In genomic region chrY:7663261-7663660, GRCh38 we compare ENCODE assay signal across 10 cellular contexts.
"Had no signal": no experiment of that assay in that cellular context is flagged by ENCODE, and none has a peak within 500 bp of the region (broad histone marks: within the 10 kb centered on the region; RNA-seq: fewer than 3 reads in every experiment).

No MANE protein-coding gene starts in this region.

- H3K9me3 Mint-ChIP-seq: HFFc6 had no signal

- H3K27ac ChIP-seq: GM23248 had no signal

- FAIRE-seq: HTR-8/SVneo, K562 had no signal

- H3K36me3 ChIP-seq: HAP-1 had no signal

- DNase-seq: GM23248, GOT3, H7, HFFc6, IMR-90, KG1 had no signal

- H3K27ac Mint-ChIP-seq: HFFc6 had no signal

- H3K4me3 Mint-ChIP-seq: HFFc6 had no signal

- H3K4me3 ChIP-seq: GM23248, HAP-1, K562 had no signal

- ATAC-seq: HCT116, K562 had no signal
